In genomic region chr5:101728933-101729332, GRCh38 we compare ENCODE assay signal across 11 cellular contexts.
DNase-seq lines count a peak whose midpoint lies in the region; ATAC-seq and TF ChIP-seq lines count a peak whose summit lies in the region.
"Had no signal": no experiment of that assay in that cellular context is flagged by ENCODE, and none has a peak within 500 bp of the region (broad histone marks: within the 10 kb centered on the region; RNA-seq: fewer than 3 reads in every experiment).

No MANE protein-coding gene starts in this region.

- H4K20me1 ChIP-seq in DND-41 (ENCODE audit: insufficient read depth, low read length): no peaks in the 10 kb centered on the region

- H3K27me3 ChIP-seq in DND-41 (ENCODE audit: insufficient read depth, low read length, poor library complexity) (no peaks in the 10 kb centered on the region), vagina (no peaks in the 10 kb centered on the region)

- H3K36me3 ChIP-seq in DND-41 (ENCODE audit: insufficient read depth, low read length) (no peaks in the 10 kb centered on the region), vagina (no peaks in the 10 kb centered on the region)

- no peak overlapping the region for H2AFZ ChIP-seq in DND-41 (ENCODE audit: low read depth, low read length)

- no peak for ATAC-seq in DND-41 (ENCODE audit: insufficient read depth, low read depth)

- no peaks in the 10 kb centered on the region for H3K79me2 ChIP-seq in DND-41 (ENCODE audit: insufficient read depth, low read length)

- no peak overlapping the region for H3K4me2 ChIP-seq in DND-41 (ENCODE audit: insufficient read depth, low read length)

- no peaks in the 10 kb centered on the region for H3K4me1 ChIP-seq in DND-41 (ENCODE audit: insufficient read depth, low read length)
- H3K4me1 ChIP-seq in vagina: no peaks in the 10 kb centered on the region

- no peak for TF ChIP-seq POLR2A in vagina (IDR thresholded peaks at IDR 0.05)

- DNase-seq in DND-41 (no peak), H4 (ENCODE audit: low spot score) (peak; percentile 56), OCI-M1 (lab: John Stamatoyannopoulos, UW) (peak; percentile 53), iPS-NIHi11 (ENCODE audit: low spot score) (peak; percentile 18), vagina (ENCODE audit: extremely low spot score in 2 of 2) (no peak), DMS79 (lab: John Stamatoyannopoulos, UW) (no peak), GM10266 (ENCODE audit: extremely low spot score) (no peak), T-helper 9 cell (no peak)
- DNase-seq: anterior cingulate cortex, islet precursor cell, NCI-H526 had no signal

- H3K4me3 ChIP-seq in DND-41 (ENCODE audit: low read depth in 1 of 2, low read length in 2 of 2) (no peak overlapping the region), vagina (no peak overlapping the region)

- TF ChIP-seq CTCF in DND-41 (IDR thresholded peaks at IDR 0.05; ENCODE audit: borderline replicate concordance, extremely low read depth, low read length, poor library complexity, severe bottlenecking): peak; percentile 6
- TF ChIP-seq CTCF in vagina (IDR thresholded peaks at IDR 0.05): no peak
- no peak for TF ChIP-seq CTCF in GM10266 (IDR thresholded peaks at IDR 0.05; ENCODE audit: control insufficient read depth, insufficient read depth, low read depth, missing control alignments)

- intact Hi-C loops in vagina (cut with DNase I): no loop called here

- no peak overlapping the region for H3K9ac ChIP-seq in DND-41 (ENCODE audit: low read depth, low read length)

- H3K9me3 ChIP-seq in DND-41 (ENCODE audit: insufficient read depth, low read length, severe bottlenecking): no peaks in the 10 kb centered on the region
- H3K9me3 ChIP-seq in vagina: no peaks in the 10 kb centered on the region

- H3K27ac ChIP-seq in DND-41 (ENCODE audit: low read length): no peak overlapping the region
- H3K27ac ChIP-seq in vagina: no peak overlapping the region

Comparison
In these comparisons a context has a peak if more than half of its experiments do, and no peak if none do; other contexts are left out.
1. DNase-seq: peak in H4 (single experiment), OCI-M1 (single experiment) and iPS-NIHi11 (single experiment); none in DND-41 (single experiment), vagina (0 of 2), DMS79 (single experiment), GM10266 (single experiment) and T-helper 9 cell (single experiment).